ENCODE assay signal across 6 cellular contexts in genomic region chr13:85243831-85244230, GRCh38.
"Had no signal": no experiment of that assay in that cellular context is flagged by ENCODE, and none has a peak within 500 bp of the region (broad histone marks: within the 10 kb centered on the region; RNA-seq: fewer than 3 reads in every experiment).

No MANE protein-coding gene starts in this region.

- H2AFZ ChIP-seq: GM23338 had no signal

- FAIRE-seq: H1, H54, HTR-8/SVneo had no signal

- H3K4me3 ChIP-seq: GM23338 had no signal

- H3K4me2 ChIP-seq: GM23338 had no signal

- DNase-seq: H9, HCEC 1CT had no signal
